In the genomic region with DNA sequence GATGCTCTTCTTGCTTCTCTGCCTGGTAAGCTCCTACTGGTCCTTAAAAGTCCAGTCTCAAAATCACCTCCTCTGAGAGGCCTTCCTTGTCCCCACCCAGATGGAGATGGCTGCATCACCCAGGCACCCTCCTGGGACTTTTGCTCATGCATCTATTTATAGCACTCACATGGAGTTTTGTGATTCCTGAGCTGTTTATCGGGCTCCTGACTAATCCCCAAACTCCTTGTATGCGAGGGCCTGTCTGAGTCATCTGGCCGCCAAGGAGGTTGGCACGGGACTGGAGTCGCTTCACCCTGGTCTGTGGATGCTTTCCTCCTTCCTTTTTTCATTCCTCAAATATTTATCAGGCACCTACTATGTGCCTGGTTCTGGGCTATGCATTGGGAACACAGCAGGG, we compare ENCODE assay signal across 9 cellular contexts. TPM values are rescaled to one million over a fixed set of nuclear protein-coding genes. Genes with fewer than 3 reads are reported as not detected.
DNase-seq lines count a peak whose midpoint lies in the region; ATAC-seq and TF ChIP-seq lines count a peak whose summit lies in the region.
"Had no signal": no experiment of that assay in that cellular context is flagged by ENCODE, and none has a peak within 500 bp of the region (broad histone marks: within the 10 kb centered on the region; RNA-seq: fewer than 3 reads in every experiment).

No MANE protein-coding gene starts in this region.

- no peaks in the 10 kb centered on the region for H3K27me3 Mint-ChIP-seq in activated CD8-positive, alpha-beta T cell treated with anti-CD3 and anti-CD28 coated beads, Interleukin-2, amount 10 ng/mL, durations not matched to agents 7 days and 5 days (ENCODE audit: low read depth)

- H3K79me2 ChIP-seq in PC-9 (ENCODE audit: low read depth): peaks cover 23% of the 10 kb centered on the region

- CTCF ChIA-PET in PC-9 (lab: Charles Lee): interaction anchor here (0.8 kb wide), 1 partner anchor 163 kb away, joined by 3 read pairs; no protein-coding TSS in a partner anchor
- CTCF ChIA-PET in activated CD8-positive, alpha-beta T cell treated with anti-CD3 and anti-CD28 coated beads, Interleukin-2, amount 10 ng/mL, durations not matched to agents 7 days and 5 days (lab: Charles Lee): interaction anchor here (1.2 kb wide), 1 partner anchor 232 kb away, joined by 4 read pairs; no protein-coding TSS in a partner anchor

- H3F3A ChIP-seq in PC-9 (ENCODE audit: insufficient read depth, low read depth): peaks cover 37% of the 10 kb centered on the region

- H3K4me1 ChIP-seq in PC-9 (replicated peaks; ENCODE audit: insufficient read depth) (peaks cover 29% of the 10 kb centered on the region), rectal smooth muscle tissue (ENCODE audit: control insufficient read depth, insufficient read depth, low read length) (peaks cover 20% of the 10 kb centered on the region)

- no peak overlapping the region for H2AFZ ChIP-seq in PC-9

- POLR2A ChIA-PET in PC-9 (lab: Charles Lee; ENCODE audit: unreplicated experiment): no interaction called here
- POLR2A ChIA-PET in activated CD8-positive, alpha-beta T cell treated with anti-CD3 and anti-CD28 coated beads, Interleukin-2, amount 10 ng/mL, durations not matched to agents 7 days and 5 days (lab: Charles Lee): interaction anchor here (0.6 to 1.3 kb wide), 2 partner anchors 17 to 42 kb away, joined by 3 to 4 read pairs; no protein-coding TSS in a partner anchor

- H3K36me3 ChIP-seq in PC-9 (ENCODE audit: low read depth) (no peaks in the 10 kb centered on the region), rectal smooth muscle tissue (ENCODE audit: control insufficient read depth, insufficient read depth, low read length) (no peaks in the 10 kb centered on the region)

- no peaks in the 10 kb centered on the region for H3K27me3 ChIP-seq in PC-9 (ENCODE audit: insufficient read depth, low read depth)
- no peaks in the 10 kb centered on the region for H3K27me3 ChIP-seq in rectal smooth muscle tissue (ENCODE audit: control insufficient read depth, insufficient read depth, low read length)

- H3K4me1 Mint-ChIP-seq in activated CD8-positive, alpha-beta T cell treated with anti-CD3 and anti-CD28 coated beads, Interleukin-2, amount 10 ng/mL, durations not matched to agents 7 days and 5 days (ENCODE audit: low read depth): peaks cover 57% of the 10 kb centered on the region

- TF ChIP-seq CTCF in PC-9 (conservative IDR thresholded peaks at IDR 0.05): no peak

- H3K27ac ChIP-seq in PC-9 (no peak overlapping the region), rectal smooth muscle tissue (ENCODE audit: low read depth, low read length) (peak overlapping the region; percentile 50)

- peaks cover 14% of the 10 kb centered on the region for H3K36me3 Mint-ChIP-seq in activated CD8-positive, alpha-beta T cell treated with anti-CD3 and anti-CD28 coated beads, Interleukin-2, amount 10 ng/mL, durations not matched to agents 7 days and 5 days (ENCODE audit: low read depth)

- no TSS peak for BruUV-seq in PC-9 (replicated peaks; lab: Mats Ljungman, UMichigan)

- peak overlapping the region; percentile 12 for H3K4me2 ChIP-seq in PC-9

- ATAC-seq in HG02642 (IDR thresholded peaks at IDR 0.05; ENCODE audit: poor library complexity, unreplicated experiment): no peak
- ATAC-seq in GM21825 (IDR thresholded peaks at IDR 0.05; ENCODE audit: unreplicated experiment): no peak
- no peak for ATAC-seq in activated CD8-positive, alpha-beta T cell treated with anti-CD3 and anti-CD28 coated beads, Interleukin-2, amount 10 ng/mL, durations not matched to agents 7 days and 5 days
- no peak for ATAC-seq in GM21786 (IDR thresholded peaks at IDR 0.05; ENCODE audit: unreplicated experiment)

- H3K27ac Mint-ChIP-seq in activated CD8-positive, alpha-beta T cell treated with anti-CD3 and anti-CD28 coated beads, Interleukin-2, amount 10 ng/mL, durations not matched to agents 7 days and 5 days: no peak overlapping the region

- intact Hi-C loops in PC-9 (cut with micrococcal nuclease; ENCODE audit: unreplicated experiment): no loop called here

- H3K4me3 ChIP-seq in PC-9: no peak overlapping the region
- no peak overlapping the region for H3K4me3 ChIP-seq in rectal smooth muscle tissue (ENCODE audit: low read length)

- H3K9me3 Mint-ChIP-seq in activated CD8-positive, alpha-beta T cell treated with anti-CD3 and anti-CD28 coated beads, Interleukin-2, amount 10 ng/mL, durations not matched to agents 7 days and 5 days (ENCODE audit: insufficient read depth): no peaks in the 10 kb centered on the region

- H3K9ac ChIP-seq in rectal smooth muscle tissue (ENCODE audit: low read length): no peak overlapping the region

- in situ Hi-C loops in Caki2 (cut with HindIII; ENCODE audit: low pct_unique_long_range_greater_than_20kb, low sequenced_read_pairs): no loop called here

- peak; percentile 75 for DNase-seq in Caki2 (ENCODE audit: low read depth)
- peak; percentile 68 to 91 for DNase-seq in PC-9
- DNase-seq in fibroblast of gingiva (ENCODE audit: low read depth): peak; percentile 93
- DNase-seq in activated CD8-positive, alpha-beta T cell treated with anti-CD3 and anti-CD28 coated beads, Interleukin-2, amount 10 ng/mL, durations not matched to agents 7 days and 5 days: no peak
- DNase-seq: head of caudate nucleus had no signal

- H3K9me3 ChIP-seq in PC-9 (ENCODE audit: insufficient read depth, low read depth): no peaks in the 10 kb centered on the region

- 0 out of 2 replicates have a peak, but pooled peaks cover 4% of the 10 kb centered on the region for H4K20me1 ChIP-seq in PC-9 (ENCODE audit: insufficient read depth)

- H3K9me2 ChIP-seq in PC-9 (ENCODE audit: insufficient read depth): no peaks in the 10 kb centered on the region

- no peak overlapping the region for H3K4me3 Mint-ChIP-seq in activated CD8-positive, alpha-beta T cell treated with anti-CD3 and anti-CD28 coated beads, Interleukin-2, amount 10 ng/mL, durations not matched to agents 7 days and 5 days

RNA-seq across cellular contexts. Expression of a gene that starts 2.3 kb away (rescaled TPM):
- 24.6 and 28.6 TPM in 2 replicates for total RNA-seq in Caki2 (2014; rRNA removed; shearing (Covaris generic); ENCODE audit: low replicate concordance)
- total RNA-seq in PC-9 (2021): 89.2 and 98.1 TPM in 2 replicates
- total RNA-seq in activated CD8-positive, alpha-beta T cell treated with anti-CD3 and anti-CD28 coated beads, Interleukin-2, amount 10 ng/mL, durations not matched to agents 7 days and 5 days: 10 to 100 TPM; 57.4 to 57.8 TPM

RNA-seq across cellular contexts. Expression of a gene that starts 29.0 kb away (rescaled TPM):
- 0.10 TPM in 1 of 2 replicates, not detected in the other for total RNA-seq in Caki2 (2014; rRNA removed; shearing (Covaris generic); ENCODE audit: low replicate concordance)
- total RNA-seq in PC-9 (2021): 5.3 and 5.4 TPM in 2 replicates
- 1 to 10 TPM; 1.1 to 1.3 TPM for total RNA-seq in activated CD8-positive, alpha-beta T cell treated with anti-CD3 and anti-CD28 coated beads, Interleukin-2, amount 10 ng/mL, durations not matched to agents 7 days and 5 days
